ENCODE assay signal across 8 cellular contexts in genomic region chr15:45179221-45179985, GRCh38. TPM values are rescaled to one million over a fixed set of nuclear protein-coding genes. Genes with fewer than 3 reads are reported as not detected.
DNase-seq lines count a peak whose midpoint lies in the region; ATAC-seq lines count a peak whose summit lies in the region.

No MANE protein-coding gene starts in this region.

- no peaks in the 10 kb centered on the region for H3K27me3 ChIP-seq in Karpas-422 (ENCODE audit: low read length)

- no peak overlapping the region for H2AFZ ChIP-seq in Karpas-422 (ENCODE audit: low read length)

- intact Hi-C loops in left cardiac atrium (cut with DNase I): no loop called here

- DNase-seq in COLO668 (lab: John Stamatoyannopoulos, UW; ENCODE audit: unreplicated experiment) (peak; percentile 11), Karpas-422 (peak; percentile 76), left cardiac atrium (no peak), NCI-H146 (lab: John Stamatoyannopoulos, UW) (no peak)
- peak; percentile 53 for DNase-seq in activated T-cell treated with anti-CD3 and anti-CD28 coated beads, Interleukin-2, amount 50 U/mL, for 1 hour
- peak; percentile 43 for DNase-seq in stimulated activated CD8-positive, alpha-beta memory T cell treated with anti-CD3 and anti-CD28 coated beads, Interleukin-12 subunit alpha, Interleukin-12 subunit beta, amount 100 ng/mL, for 1 hour (ENCODE audit: low read depth)

- peaks cover 72% of the 10 kb centered on the region for H3K79me2 ChIP-seq in Karpas-422 (ENCODE audit: low read length)

- H3K9me3 ChIP-seq in Karpas-422 (ENCODE audit: low read length): no peaks in the 10 kb centered on the region

- no peak overlapping the region for H3K9ac ChIP-seq in Karpas-422 (ENCODE audit: low read length)

- ATAC-seq in left cardiac atrium (peak; percentile 19 to 38), GM18502 (IDR thresholded peaks at IDR 0.05; ENCODE audit: poor library complexity, unreplicated experiment) (no peak), HG02852 (IDR thresholded peaks at IDR 0.05; ENCODE audit: unreplicated experiment) (no peak)

- no peaks in the 10 kb centered on the region for H4K20me1 ChIP-seq in Karpas-422 (ENCODE audit: insufficient read depth, low read depth, low read length)

- 0 out of 2 replicates have a peak overlapping the region, but pooled peaks have one; percentile 74 for H3K27ac ChIP-seq in Karpas-422 (ENCODE audit: low read length)

- H3K4me3 ChIP-seq in Karpas-422 (ENCODE audit: low read length): no peak overlapping the region

- H3K9me2 ChIP-seq in Karpas-422 (replicated peaks; ENCODE audit: insufficient read depth, low read length): no peaks in the 10 kb centered on the region

- H3K4me1 ChIP-seq in Karpas-422 (ENCODE audit: low read length): peaks cover 73% of the 10 kb centered on the region

- peaks cover 18% of the 10 kb centered on the region; the same call in 1 of the 2 replicates for H3K36me3 ChIP-seq in Karpas-422 (ENCODE audit: insufficient read depth, low read length)

- H3K4me2 ChIP-seq in Karpas-422 (ENCODE audit: low read depth, low read length, poor library complexity, severe bottlenecking): no peak overlapping the region

RNA-seq across cellular contexts. Expression of gene SHF, which starts 8.4 kb away (rescaled TPM):
- total RNA-seq in Karpas-422 (2014; rRNA removed; shearing (Covaris generic); ENCODE audit: low replicate concordance): 10.9 and 35.4 TPM in 2 replicates
- total RNA-seq in left cardiac atrium: 1 to 10 TPM; 6.9 to 8.6 TPM

RNA-seq across cellular contexts. Expression of gene DUOX1, which starts 49.6 kb away (rescaled TPM):
- total RNA-seq in Karpas-422 (2014; rRNA removed; shearing (Covaris generic); ENCODE audit: low replicate concordance): not detected in 2 replicates
- total RNA-seq in left cardiac atrium: 1 to 10 TPM; 1.9 to 2.6 TPM

RNA-seq across cellular contexts. Expression of gene DUOXA1, which starts 49.7 kb away (rescaled TPM):
- not detected in 2 replicates for total RNA-seq in Karpas-422 (2014; rRNA removed; shearing (Covaris generic); ENCODE audit: low replicate concordance)
- total RNA-seq in left cardiac atrium: 1 to 10 TPM; 1.1 to 2.1 TPM

Comparison
In these comparisons a context has a peak if more than half of its experiments do, and no peak if none do; other contexts are left out.
1. DNase-seq: peak in COLO668 (single experiment), Karpas-422 (single experiment), activated T-cell treated with anti-CD3 and anti-CD28 coated beads, Interleukin-2, amount 50 U/mL, for 1 hour (single experiment) and stimulated activated CD8-positive, alpha-beta memory T cell treated with anti-CD3 and anti-CD28 coated beads, Interleukin-12 subunit alpha, Interleukin-12 subunit beta, amount 100 ng/mL, for 1 hour (single experiment); none in left cardiac atrium (single experiment) and NCI-H146 (single experiment).
2. ATAC-seq: peak in left cardiac atrium (2 of 2); none in GM18502 (single experiment) and HG02852 (single experiment).